21 cellular contexts compared by ENCODE assay signal in the genomic region with DNA sequence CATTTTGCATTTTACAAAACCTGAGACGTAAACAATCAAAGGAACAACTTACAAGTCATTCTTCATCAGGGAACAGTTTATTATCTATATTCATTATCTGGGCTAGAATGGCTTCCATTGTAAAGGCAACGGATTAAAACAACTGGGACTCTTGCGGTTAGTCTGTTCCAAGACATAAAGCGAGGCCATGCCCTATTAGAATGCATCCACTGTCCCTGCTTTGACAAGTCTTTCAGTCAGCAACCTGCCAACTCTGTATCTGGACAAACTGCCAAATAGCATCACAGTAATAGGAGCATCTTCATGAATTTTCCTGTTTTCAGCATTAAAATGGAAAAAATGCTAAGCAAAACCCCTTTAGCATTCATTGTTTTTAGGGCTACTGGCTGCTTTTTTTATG.
"Had no signal": no experiment of that assay in that cellular context is flagged by ENCODE, and none has a peak within 500 bp of the region (broad histone marks: within the 10 kb centered on the region; RNA-seq: fewer than 3 reads in every experiment).

No MANE protein-coding gene starts in this region.

- H3K27me3 Mint-ChIP-seq: dendritic cell treated with granulocyte-macrophage colony-stimulating factor and Interleukin-4, amounts not matched to agents 40 ng/mL and 50 ng/mL, for 4 days; progenitor cell of endocrine pancreas; stimulated activated naive CD8-positive, alpha-beta T cell treated with anti-CD3 and anti-CD28 coated beads, Interleukin-15, Interleukin-2, amounts not matched to agents 100 ng/mL and 50 ng/mL, for 24 hours; type B pancreatic cell had no signal

- H3K27me3 ChIP-seq: breast epithelium, hepatocyte, testis had no signal

- H3K79me2 ChIP-seq: hepatocyte had no signal

- H3K4me3 Mint-ChIP-seq: dendritic cell treated with granulocyte-macrophage colony-stimulating factor and Interleukin-4, amounts not matched to agents 40 ng/mL and 50 ng/mL, for 4 days; nephron; stimulated activated naive CD8-positive, alpha-beta T cell treated with anti-CD3 and anti-CD28 coated beads, Interleukin-15, Interleukin-2, amounts not matched to agents 100 ng/mL and 50 ng/mL, for 24 hours; type B pancreatic cell had no signal

- H2AFZ ChIP-seq: hepatocyte had no signal

- H3K4me3 ChIP-seq: breast epithelium, hepatocyte, lower lobe of right lung, testis had no signal

- H3K4me1 ChIP-seq: breast epithelium, lower lobe of right lung, testis had no signal

- H3K27ac Mint-ChIP-seq: dendritic cell treated with granulocyte-macrophage colony-stimulating factor and Interleukin-4, amounts not matched to agents 40 ng/mL and 50 ng/mL, for 4 days; nephron; progenitor cell of endocrine pancreas; stimulated activated naive CD8-positive, alpha-beta T cell treated with anti-CD3 and anti-CD28 coated beads, Interleukin-15, Interleukin-2, amounts not matched to agents 100 ng/mL and 50 ng/mL, for 24 hours; type B pancreatic cell had no signal

- H3K4me1 Mint-ChIP-seq: nephron had no signal

- H3K36me3 ChIP-seq: breast epithelium, lower lobe of right lung, WERI-Rb-1 had no signal

- DNase-seq: activated CD4-positive, alpha-beta T cell treated with anti-CD3 and anti-CD28 coated beads for 1 hour; activated CD8-positive, alpha-beta memory T cell treated with anti-CD3 and anti-CD28 coated beads for 24 hours; activated CD8-positive, alpha-beta memory T cell treated with anti-CD3 and anti-CD28 coated beads, Interleukin-2, amount 50 U/mL, for 48 hours; activated effector memory CD4-positive, alpha-beta T cell treated with anti-CD3 and anti-CD28 coated beads, Interleukin-2, amount 50 U/mL, for 16 hours; activated naive CD4-positive, alpha-beta T cell treated with anti-CD3 and anti-CD28 coated beads, Interleukin-2, amount 50 U/mL, for 16 hours; activated T-cell treated with anti-CD3 and anti-CD28 coated beads, Interleukin-2, amount 50 U/mL, for 48 hours; effector memory CD4-positive, alpha-beta T cell; islet precursor cell; lower lobe of right lung; right cardiac atrium; stimulated activated CD4-positive, alpha-beta T cell treated with anti-CD3 and anti-CD28 coated beads, Interleukin-2, amount 100 ng/mL, for 24 hours; T-helper 2 cell; testis had no signal

- ATAC-seq: lower lobe of right lung, right cardiac atrium had no signal

- H3K36me3 Mint-ChIP-seq: type B pancreatic cell had no signal

- H3K4me2 ChIP-seq: hepatocyte had no signal

- H3K9me3 Mint-ChIP-seq: dendritic cell treated with granulocyte-macrophage colony-stimulating factor and Interleukin-4, amounts not matched to agents 40 ng/mL and 50 ng/mL, for 4 days; nephron; type B pancreatic cell had no signal

- H3K27ac ChIP-seq: breast epithelium, hepatocyte, lower lobe of right lung, testis, WERI-Rb-1 had no signal
